8 cellular contexts compared by ENCODE assay signal in the genomic region with DNA sequence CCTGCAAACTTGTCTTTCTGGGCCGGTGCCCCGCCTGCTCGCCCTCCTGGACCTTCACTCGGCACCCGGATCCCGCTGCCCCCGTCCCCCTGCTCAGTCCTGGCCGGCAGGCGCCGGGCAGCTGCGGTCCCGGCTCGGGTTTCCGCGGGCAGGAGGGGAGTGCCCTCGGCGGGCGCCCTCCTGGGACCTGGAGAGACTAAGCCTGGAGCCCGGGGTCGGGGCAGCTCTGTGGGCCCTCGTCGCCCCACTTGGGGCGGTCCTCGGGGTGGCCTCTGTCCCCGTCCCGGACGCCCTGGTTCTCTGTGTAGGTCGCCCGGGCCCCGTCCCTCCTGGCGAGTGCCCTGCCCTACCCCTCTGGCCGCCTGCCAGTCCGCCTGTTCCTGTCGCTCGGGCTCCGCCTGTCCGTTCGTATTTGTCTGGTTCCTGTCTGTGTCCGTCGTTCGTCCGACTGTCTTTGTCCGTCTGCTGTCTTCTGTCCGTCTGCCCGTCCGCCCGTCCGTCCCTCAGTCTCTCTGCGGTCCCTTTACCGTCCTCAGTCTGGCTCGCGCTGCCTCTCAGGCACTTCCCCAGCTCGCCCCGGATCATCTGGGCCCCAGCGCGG. TPM values are rescaled to one million over a fixed set of nuclear protein-coding genes. Genes with fewer than 3 reads are reported as not detected.
DNase-seq lines count a peak whose midpoint lies in the region; TF ChIP-seq lines count a peak whose summit lies in the region.

No MANE protein-coding gene starts in this region.

- intact Hi-C loops in vagina (cut with DNase I), result no loop called here

- DNase-seq in NCI-H2171 treated with DMSO at 0.1 percent for 48 hours (lab: John Stamatoyannopoulos, UW) (peak; percentile 55), NCI-H2171 (lab: John Stamatoyannopoulos, UW) (no peak), HuH-7.5 (ENCODE audit: low spot score) (peak; percentile 66), UCSD-AML1 (lab: John Stamatoyannopoulos, UW; ENCODE audit: unreplicated experiment) (peak; percentile 23), epithelial cell of proximal tubule (ENCODE audit: low read depth) (no peak), vagina (ENCODE audit: extremely low spot score in 2 of 2) (no peak), epidermal melanocyte (ENCODE audit: insufficient read length, low spot score) (no peak)

- H3K27ac ChIP-seq in vagina, result peak overlapping the region; percentile 66

- TF ChIP-seq POLR2A in vagina (IDR thresholded peaks at IDR 0.05), result no peak

- H3K4me3 ChIP-seq in epithelial cell of proximal tubule (ENCODE audit: low read depth, low read length) (peak overlapping the region; percentile 90), mucosa of stomach (ENCODE audit: low read length) (peak overlapping the region; percentile 47), vagina (peak overlapping the region; percentile 64 to 74)

- H3K9me3 ChIP-seq in mucosa of stomach (ENCODE audit: control insufficient read depth, low read length) (no peaks in the 10 kb centered on the region), vagina (no peaks in the 10 kb centered on the region)

- H3K36me3 ChIP-seq in mucosa of stomach (ENCODE audit: control insufficient read depth, insufficient read depth, low read length), result no peaks in the 10 kb centered on the region
- H3K36me3 ChIP-seq in vagina, result no peaks in the 10 kb centered on the region

- TF ChIP-seq CTCF in epithelial cell of proximal tubule (conservative IDR thresholded peaks at IDR 0.05; ENCODE audit: low read depth, low read length), result no peak
- TF ChIP-seq CTCF in vagina (IDR thresholded peaks at IDR 0.05), result no peak

- H3K27me3 ChIP-seq in mucosa of stomach (ENCODE audit: control insufficient read depth, insufficient read depth, low read length) (peaks cover 7% of the 10 kb centered on the region), vagina (no peaks in the 10 kb centered on the region)

- peak overlapping the region; percentile 98 for H3K9ac ChIP-seq in mucosa of stomach (ENCODE audit: low read length)

- H3K4me1 ChIP-seq in mucosa of stomach (ENCODE audit: control insufficient read depth, insufficient read depth, low read length), result peaks cover 20% of the 10 kb centered on the region
- no peaks in the 10 kb centered on the region for H3K4me1 ChIP-seq in vagina

RNA-seq across cellular contexts. Expression of a gene that starts 0.5 kb away (rescaled TPM):
- total RNA-seq in epithelial cell of proximal tubule (45.8 and 56.3 TPM in 2 replicates), vagina (17.4 TPM)

RNA-seq across cellular contexts. Expression of a gene that starts 40.6 kb away (rescaled TPM):
- total RNA-seq in epithelial cell of proximal tubule (10.2 and 21.7 TPM in 2 replicates), vagina (16.7 TPM)

Comparison
In these comparisons a context has a peak if more than half of its experiments do, and no peak if none do; other contexts are left out.
1. DNase-seq: peak in NCI-H2171 treated with DMSO at 0.1 percent for 48 hours (single experiment), HuH-7.5 (single experiment) and UCSD-AML1 (single experiment); none in NCI-H2171 (single experiment), epithelial cell of proximal tubule (single experiment), vagina (0 of 2) and epidermal melanocyte (single experiment).
2. Peak in every context shown above with its lines, with median percentiles within 50 percentile points of each other: H3K4me3 ChIP-seq.